1 cellular context compared by ENCODE assay signal in the genomic region with DNA sequence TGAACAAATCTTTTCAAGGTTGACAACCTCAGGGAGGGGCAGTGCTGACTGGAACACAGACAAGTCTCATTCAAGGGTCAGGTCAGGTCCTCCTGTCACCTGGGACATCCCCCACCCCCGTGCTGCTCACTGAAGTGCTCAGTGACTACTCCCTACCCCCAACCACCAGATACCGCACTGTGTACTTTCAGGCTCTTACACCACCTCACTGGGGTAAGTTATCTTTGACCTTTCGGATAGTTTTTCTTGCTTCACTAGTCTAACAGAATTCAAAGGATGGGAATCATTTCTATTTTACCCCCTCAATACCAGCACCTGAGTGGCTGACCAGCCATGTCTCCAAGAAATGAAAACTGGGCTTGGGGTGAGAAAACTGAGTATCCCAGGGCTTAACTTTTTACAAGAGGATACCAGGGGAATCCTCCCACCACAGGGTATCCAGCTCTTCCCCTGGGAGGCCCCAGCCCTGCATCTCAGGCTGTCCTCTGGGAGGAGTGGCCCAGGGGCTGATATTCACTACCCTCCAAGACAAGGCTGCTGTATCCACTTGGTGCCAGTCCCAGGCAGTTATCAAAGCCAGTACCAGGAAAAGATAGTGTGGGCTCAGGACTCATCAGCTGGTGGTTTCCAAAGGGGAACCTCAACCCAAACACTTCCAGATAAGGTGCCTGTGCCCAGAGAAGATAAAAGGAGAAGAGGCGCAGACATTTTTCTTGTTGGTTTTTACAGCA.
TF ChIP-seq lines count a peak whose summit lies in the region.

No MANE protein-coding gene starts in this region.

TF ChIP-seq in HepG2, 621 proteins besides CTCF, POLR2A, EP300 and RAD21 (continued from another document and continues in another):
- TF ChIP-seq, protein P1, sequence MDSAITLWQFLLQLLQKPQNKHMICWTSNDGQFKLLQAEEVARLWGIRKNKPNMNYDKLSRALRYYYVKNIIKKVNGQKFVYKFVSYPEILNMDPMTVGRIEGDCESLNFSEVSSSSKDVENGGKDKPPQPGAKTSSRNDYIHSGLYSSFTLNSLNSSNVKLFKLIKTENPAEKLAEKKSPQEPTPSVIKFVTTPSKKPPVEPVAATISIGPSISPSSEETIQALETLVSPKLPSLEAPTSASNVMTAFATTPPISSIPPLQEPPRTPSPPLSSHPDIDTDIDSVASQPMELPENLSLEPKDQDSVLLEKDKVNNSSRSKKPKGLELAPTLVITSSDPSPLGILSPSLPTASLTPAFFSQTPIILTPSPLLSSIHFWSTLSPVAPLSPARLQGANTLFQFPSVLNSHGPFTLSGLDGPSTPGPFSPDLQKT (CRISPR knock-in tag; IDR thresholded peaks at IDR 0.05; ENCODE audit: borderline replicate concordance) = no peak
- TF ChIP-seq, protein P2, sequence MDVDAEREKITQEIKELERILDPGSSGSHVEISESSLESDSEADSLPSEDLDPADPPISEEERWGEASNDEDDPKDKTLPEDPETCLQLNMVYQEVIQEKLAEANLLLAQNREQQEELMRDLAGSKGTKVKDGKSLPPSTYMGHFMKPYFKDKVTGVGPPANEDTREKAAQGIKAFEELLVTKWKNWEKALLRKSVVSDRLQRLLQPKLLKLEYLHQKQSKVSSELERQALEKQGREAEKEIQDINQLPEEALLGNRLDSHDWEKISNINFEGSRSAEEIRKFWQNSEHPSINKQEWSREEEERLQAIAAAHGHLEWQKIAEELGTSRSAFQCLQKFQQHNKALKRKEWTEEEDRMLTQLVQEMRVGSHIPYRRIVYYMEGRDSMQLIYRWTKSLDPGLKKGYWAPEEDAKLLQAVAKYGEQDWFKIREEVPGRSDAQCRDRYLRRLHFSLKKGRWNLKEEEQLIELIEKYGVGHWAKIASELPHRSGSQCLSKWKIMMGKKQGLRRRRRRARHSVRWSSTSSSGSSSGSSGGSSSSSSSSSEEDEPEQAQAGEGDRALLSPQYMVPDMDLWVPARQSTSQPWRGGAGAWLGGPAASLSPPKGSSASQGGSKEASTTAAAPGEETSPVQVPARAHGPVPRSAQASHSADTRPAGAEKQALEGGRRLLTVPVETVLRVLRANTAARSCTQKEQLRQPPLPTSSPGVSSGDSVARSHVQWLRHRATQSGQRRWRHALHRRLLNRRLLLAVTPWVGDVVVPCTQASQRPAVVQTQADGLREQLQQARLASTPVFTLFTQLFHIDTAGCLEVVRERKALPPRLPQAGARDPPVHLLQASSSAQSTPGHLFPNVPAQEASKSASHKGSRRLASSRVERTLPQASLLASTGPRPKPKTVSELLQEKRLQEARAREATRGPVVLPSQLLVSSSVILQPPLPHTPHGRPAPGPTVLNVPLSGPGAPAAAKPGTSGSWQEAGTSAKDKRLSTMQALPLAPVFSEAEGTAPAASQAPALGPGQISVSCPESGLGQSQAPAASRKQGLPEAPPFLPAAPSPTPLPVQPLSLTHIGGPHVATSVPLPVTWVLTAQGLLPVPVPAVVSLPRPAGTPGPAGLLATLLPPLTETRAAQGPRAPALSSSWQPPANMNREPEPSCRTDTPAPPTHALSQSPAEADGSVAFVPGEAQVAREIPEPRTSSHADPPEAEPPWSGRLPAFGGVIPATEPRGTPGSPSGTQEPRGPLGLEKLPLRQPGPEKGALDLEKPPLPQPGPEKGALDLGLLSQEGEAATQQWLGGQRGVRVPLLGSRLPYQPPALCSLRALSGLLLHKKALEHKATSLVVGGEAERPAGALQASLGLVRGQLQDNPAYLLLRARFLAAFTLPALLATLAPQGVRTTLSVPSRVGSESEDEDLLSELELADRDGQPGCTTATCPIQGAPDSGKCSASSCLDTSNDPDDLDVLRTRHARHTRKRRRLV (CRISPR knock-in tag; IDR thresholded peaks at IDR 0.05) = no peak
- no peak for TF ChIP-seq SMARCE1 (IDR thresholded peaks at IDR 0.05; ENCODE audit: borderline replicate concordance)
- TF ChIP-seq KAT7 (CRISPR knock-in tag; IDR thresholded peaks at IDR 0.05; ENCODE audit: borderline replicate concordance) = 0 out of 2 replicates have a peak, but pooled peaks have one; percentile 25
- TF ChIP-seq ZNF124 (CRISPR knock-in tag; IDR thresholded peaks at IDR 0.05) = no peak
- TF ChIP-seq ZNF431 (CRISPR knock-in tag; IDR thresholded peaks at IDR 0.05; ENCODE audit: borderline replicate concordance, low read depth) = no peak
- no peak for TF ChIP-seq ZNF232 (CRISPR knock-in tag; IDR thresholded peaks at IDR 0.05; ENCODE audit: borderline replicate concordance)
- no peak; the same call in 1 of the 2 replicates for TF ChIP-seq ZHX1 (CRISPR knock-in tag; IDR thresholded peaks at IDR 0.05; ENCODE audit: low read depth)
- no peak for TF ChIP-seq ZNF430 (CRISPR knock-in tag; IDR thresholded peaks at IDR 0.05)
- TF ChIP-seq KDM1A (CRISPR knock-in tag; IDR thresholded peaks at IDR 0.05) = peak; percentile 74; the same call in 1 of the 2 replicates
- TF ChIP-seq FOXK2 (IDR thresholded peaks at IDR 0.05) = peak; percentile 29; the same call in 1 of the 2 replicates
- TF ChIP-seq FOXC1 (CRISPR knock-in tag; IDR thresholded peaks at IDR 0.05; ENCODE audit: borderline replicate concordance) = no peak
- no peak for TF ChIP-seq ZNF34 (CRISPR knock-in tag; IDR thresholded peaks at IDR 0.05; ENCODE audit: borderline replicate concordance)
- TF ChIP-seq SALL2 (CRISPR knock-in tag; IDR thresholded peaks at IDR 0.05) = no peak
- TF ChIP-seq ZNF3 (CRISPR knock-in tag; IDR thresholded peaks at IDR 0.05) = no peak
- no peak for TF ChIP-seq PTBP1 (IDR thresholded peaks at IDR 0.05; ENCODE audit: low read depth, low read length, poor library complexity, severe bottlenecking)
- TF ChIP-seq BRD4 (CRISPR knock-in tag; IDR thresholded peaks at IDR 0.05) = no peak
- TF ChIP-seq, protein P3, sequence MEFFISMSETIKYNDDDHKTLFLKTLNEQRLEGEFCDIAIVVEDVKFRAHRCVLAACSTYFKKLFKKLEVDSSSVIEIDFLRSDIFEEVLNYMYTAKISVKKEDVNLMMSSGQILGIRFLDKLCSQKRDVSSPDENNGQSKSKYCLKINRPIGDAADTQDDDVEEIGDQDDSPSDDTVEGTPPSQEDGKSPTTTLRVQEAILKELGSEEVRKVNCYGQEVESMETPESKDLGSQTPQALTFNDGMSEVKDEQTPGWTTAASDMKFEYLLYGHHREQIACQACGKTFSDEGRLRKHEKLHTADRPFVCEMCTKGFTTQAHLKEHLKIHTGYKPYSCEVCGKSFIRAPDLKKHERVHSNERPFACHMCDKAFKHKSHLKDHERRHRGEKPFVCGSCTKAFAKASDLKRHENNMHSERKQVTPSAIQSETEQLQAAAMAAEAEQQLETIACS (CRISPR knock-in tag; IDR thresholded peaks at IDR 0.05) = no peak
- no peak for TF ChIP-seq ZNF776 (CRISPR knock-in tag; IDR thresholded peaks at IDR 0.05)
- no peak; the same call in 1 of the 2 replicates for TF ChIP-seq MIXL1 (CRISPR knock-in tag; IDR thresholded peaks at IDR 0.05)
- TF ChIP-seq CBX5 (CRISPR knock-in tag; IDR thresholded peaks at IDR 0.05; ENCODE audit: borderline replicate concordance) = peak; percentile 45; the same call in 1 of the 2 replicates
- TF ChIP-seq, protein P4, sequence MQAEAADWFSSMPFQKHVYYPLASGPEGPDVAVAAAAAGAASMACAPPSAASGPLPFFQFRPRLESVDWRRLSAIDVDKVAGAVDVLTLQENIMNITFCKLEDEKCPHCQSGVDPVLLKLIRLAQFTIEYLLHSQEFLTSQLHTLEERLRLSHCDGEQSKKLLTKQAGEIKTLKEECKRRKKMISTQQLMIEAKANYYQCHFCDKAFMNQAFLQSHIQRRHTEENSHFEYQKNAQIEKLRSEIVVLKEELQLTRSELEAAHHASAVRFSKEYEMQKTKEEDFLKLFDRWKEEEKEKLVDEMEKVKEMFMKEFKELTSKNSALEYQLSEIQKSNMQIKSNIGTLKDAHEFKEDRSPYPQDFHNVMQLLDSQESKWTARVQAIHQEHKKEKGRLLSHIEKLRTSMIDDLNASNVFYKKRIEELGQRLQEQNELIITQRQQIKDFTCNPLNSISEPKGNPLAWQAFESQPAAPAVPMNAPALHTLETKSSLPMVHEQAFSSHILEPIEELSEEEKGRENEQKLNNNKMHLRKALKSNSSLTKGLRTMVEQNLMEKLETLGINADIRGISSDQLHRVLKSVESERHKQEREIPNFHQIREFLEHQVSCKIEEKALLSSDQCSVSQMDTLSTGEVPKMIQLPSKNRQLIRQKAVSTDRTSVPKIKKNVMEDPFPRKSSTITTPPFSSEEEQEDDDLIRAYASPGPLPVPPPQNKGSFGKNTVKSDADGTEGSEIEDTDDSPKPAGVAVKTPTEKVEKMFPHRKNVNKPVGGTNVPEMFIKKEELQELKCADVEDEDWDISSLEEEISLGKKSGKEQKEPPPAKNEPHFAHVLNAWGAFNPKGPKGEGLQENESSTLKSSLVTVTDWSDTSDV (CRISPR knock-in tag; IDR thresholded peaks at IDR 0.05) = no peak
- TF ChIP-seq ZNF724P (CRISPR knock-in tag; IDR thresholded peaks at IDR 0.05; ENCODE audit: borderline replicate concordance) = no peak
- no peak for TF ChIP-seq MATR3 (CRISPR knock-in tag; IDR thresholded peaks at IDR 0.05)
- no peak for TF ChIP-seq ZNF597 (CRISPR knock-in tag; IDR thresholded peaks at IDR 0.05)
- no peak for TF ChIP-seq GTF2F1 (IDR thresholded peaks at IDR 0.05; ENCODE audit: low read length)
- no peak for TF ChIP-seq AKNA (CRISPR knock-in tag; IDR thresholded peaks at IDR 0.05; ENCODE audit: borderline replicate concordance)
- TF ChIP-seq ZBTB10 (CRISPR knock-in tag; IDR thresholded peaks at IDR 0.05; ENCODE audit: borderline replicate concordance) = no peak
